Comparison of ENCODE assay signal across 8 cellular contexts in the genomic region with DNA sequence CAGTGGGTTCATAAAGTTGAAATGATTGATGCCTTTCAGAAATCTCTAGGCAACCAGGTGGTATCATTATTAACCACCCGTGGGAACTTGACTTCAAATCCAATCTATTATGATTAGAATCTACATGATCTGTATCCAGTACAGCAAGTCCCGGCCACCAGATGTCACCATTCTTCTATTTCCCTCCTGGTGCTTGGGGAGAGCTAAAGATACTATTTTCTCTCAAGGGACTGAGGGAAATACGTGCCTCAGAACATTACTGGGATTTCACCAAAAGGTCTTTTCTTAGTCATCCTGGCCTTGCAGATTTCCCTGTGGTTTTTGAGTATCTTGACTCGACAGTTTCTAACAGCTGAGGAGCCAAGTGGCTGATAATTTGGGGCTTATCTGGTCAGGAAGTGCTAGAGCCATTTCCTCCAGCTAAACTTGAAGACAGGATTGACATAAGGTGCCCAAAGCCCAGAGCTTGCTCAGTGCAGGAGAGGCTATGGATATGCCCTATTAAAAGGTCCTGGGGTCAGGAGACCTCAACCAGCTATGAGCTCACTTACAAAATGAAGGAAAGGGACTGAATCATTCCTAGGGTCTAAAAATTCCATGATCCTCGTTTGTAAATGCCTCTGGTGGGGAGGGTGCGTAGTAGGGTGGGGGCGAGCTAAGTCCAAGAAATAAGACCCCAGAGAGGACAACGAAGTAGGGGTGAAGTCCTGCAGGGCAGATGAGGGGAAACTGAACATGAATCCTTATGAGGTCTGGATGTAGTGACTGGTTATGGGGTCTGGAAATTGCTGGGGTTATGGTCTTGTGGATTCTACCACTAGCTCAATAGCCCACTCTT.
DNase-seq lines count a peak whose midpoint lies in the region; ATAC-seq and TF ChIP-seq lines count a peak whose summit lies in the region.

No MANE protein-coding gene starts in this region.

- peak overlapping the region; percentile 0 to 98 (median 54) for H3K27ac ChIP-seq in Peyer's patch
- H3K27ac ChIP-seq in fibroblast of lung (ENCODE audit: insufficient read depth, low read length) = no peak overlapping the region
- no peak overlapping the region for H3K27ac ChIP-seq in neural progenitor cell
- peak overlapping the region; percentile 2 to 97 (median 94) for H3K27ac ChIP-seq in stomach

- H3K27me3 Mint-ChIP-seq in neural progenitor cell (ENCODE audit: insufficient read depth, low read depth) = peaks cover 6% of the 10 kb centered on the region

- TF ChIP-seq CTCF in Peyer's patch (IDR thresholded peaks at IDR 0.05) (peak; percentile 58 to 97 (median 90)), fibroblast of lung (conservative IDR thresholded peaks at IDR 0.05 in 1 of 2, IDR thresholded peaks at IDR 0.05 in 1 of 2; ENCODE audit: low read depth in 1 of 2, low read length in 2 of 2) (peak; percentile 73 to 83), neural progenitor cell (IDR thresholded peaks at IDR 0.05) (peak; percentile 86), stomach (IDR thresholded peaks at IDR 0.05) (peak in 5 of 7 experiments; percentile 52 to 85 (median 68))

- no peaks in the 10 kb centered on the region for H3K27me3 ChIP-seq in Peyer's patch
- no peaks in the 10 kb centered on the region for H3K27me3 ChIP-seq in fibroblast of lung (ENCODE audit: control insufficient read depth, insufficient read depth, low read length)
- peaks cover 10% of the 10 kb centered on the region for H3K27me3 ChIP-seq in neural progenitor cell
- no peaks in the 10 kb centered on the region for H3K27me3 ChIP-seq in stomach

- peak; percentile 48 for ATAC-seq in GM21786 (IDR thresholded peaks at IDR 0.05; ENCODE audit: unreplicated experiment)

- no peaks in the 10 kb centered on the region for H3F3A ChIP-seq in neural progenitor cell (ENCODE audit: low read depth)

- H3K4me1 ChIP-seq in Peyer's patch = peaks cover 3 to 31% (median 12%) of the 10 kb centered on the region in 4 donors
- H3K4me1 ChIP-seq in fibroblast of lung (ENCODE audit: control insufficient read depth, extremely low read depth, insufficient read depth, low read length) = peaks cover 10% of the 10 kb centered on the region
- H3K4me1 ChIP-seq in neural progenitor cell = peaks cover 12% of the 10 kb centered on the region
- peaks cover 22 to 43% (median 38%) of the 10 kb centered on the region in 4 donors for H3K4me1 ChIP-seq in stomach

- no peak overlapping the region for H3K9ac ChIP-seq in fibroblast of lung (ENCODE audit: insufficient read depth, low read length)
- no peak overlapping the region for H3K9ac ChIP-seq in neural progenitor cell

- H3K4me3 Mint-ChIP-seq in neural progenitor cell = peak overlapping the region; percentile 97

- no peak for TF ChIP-seq EP300 in stomach (IDR thresholded peaks at IDR 0.05)

- 24 to 34% (median 27%) methylated on average over 8 of the region's 8 CpGs for WGBS in stomach, 5 donors

- DNase-seq in DMS79 treated with DMSO at 0.1 percent for 48 hours (lab: John Stamatoyannopoulos, UW) = peak; percentile 90
- peak; percentile 52 for DNase-seq in KG1 (lab: John Stamatoyannopoulos, UW)
- DNase-seq in Peyer's patch = peak; percentile 77 to 97 (median 94)
- peak; percentile 85 to 86 for DNase-seq in activated T-cell treated with anti-CD3 and anti-CD28 coated beads, Interleukin-2, amount 50 U/mL, for 48 hours
- peak; percentile 97 to 98 for DNase-seq in fibroblast of lung (ENCODE audit: low read depth in 2 of 2)
- peak; percentile 85 for DNase-seq in neural progenitor cell (ENCODE audit: low spot score)
- DNase-seq in stomach = peak; percentile 88

- H4K20me1 ChIP-seq in fibroblast of lung (ENCODE audit: control insufficient read depth, extremely low read depth, insufficient read depth, low read length) (no peaks in the 10 kb centered on the region), neural progenitor cell (ENCODE audit: low read depth) (peaks cover 21% of the 10 kb centered on the region)

- H3K36me3 ChIP-seq in Peyer's patch = no peaks in the 10 kb centered on the region
- H3K36me3 ChIP-seq in fibroblast of lung (ENCODE audit: control insufficient read depth, insufficient read depth, low read length) = no peaks in the 10 kb centered on the region
- no peaks in the 10 kb centered on the region for H3K36me3 ChIP-seq in neural progenitor cell
- no peaks in the 10 kb centered on the region for H3K36me3 ChIP-seq in stomach

- peaks cover 31% of the 10 kb centered on the region for H3K4me1 Mint-ChIP-seq in neural progenitor cell

- H3K4me3 ChIP-seq in Peyer's patch (no peak overlapping the region), fibroblast of lung (replicated peaks in 1 of 4; ENCODE audit: control extremely low read depth in 1 of 4, insufficient read depth in 1 of 4, low read depth in 3 of 4, low read length in 4 of 4) (peak overlapping the region in 1 of 4 experiments; percentile 95), neural progenitor cell (no peak overlapping the region), stomach (no peak overlapping the region)

- TF ChIP-seq POLR2A in Peyer's patch (IDR thresholded peaks at IDR 0.05) (no peak), stomach (IDR thresholded peaks at IDR 0.05) (no peak)

- no peak overlapping the region for H3K27ac Mint-ChIP-seq in neural progenitor cell

- intact Hi-C loops in stomach (cut with DNase I; ENCODE audit: low total_unique reads) = loop anchor here (5.0 to 10.0 kb wide), 2 partner anchors 294 to 336 kb away; no protein-coding TSS in a partner anchor

- H3K4me2 ChIP-seq in fibroblast of lung (ENCODE audit: extremely low read depth, insufficient read depth, low read length) (no peak overlapping the region), neural progenitor cell (no peak overlapping the region)

- H3K79me2 ChIP-seq in fibroblast of lung (ENCODE audit: control insufficient read depth, insufficient read depth, low read length) (peaks cover 34% of the 10 kb centered on the region), neural progenitor cell (ENCODE audit: low read depth) (peaks cover 29% of the 10 kb centered on the region)

- no peaks in the 10 kb centered on the region for H3K9me3 ChIP-seq in Peyer's patch
- no peaks in the 10 kb centered on the region for H3K9me3 ChIP-seq in fibroblast of lung (ENCODE audit: control insufficient read depth, insufficient read depth, low read depth, low read length)
- H3K9me3 ChIP-seq in neural progenitor cell (ENCODE audit: low read depth) = no peaks in the 10 kb centered on the region
- no peaks in the 10 kb centered on the region for H3K9me3 ChIP-seq in stomach

- no peaks in the 10 kb centered on the region for H3K36me3 Mint-ChIP-seq in neural progenitor cell

- H2AFZ ChIP-seq in fibroblast of lung (ENCODE audit: low read length) = no peak overlapping the region
- H2AFZ ChIP-seq in neural progenitor cell (replicated peaks) = no peak overlapping the region

- H3K9me3 Mint-ChIP-seq in neural progenitor cell = no peaks in the 10 kb centered on the region

Comparison
In these comparisons a context has a peak if more than half of its experiments do, and no peak if none do; other contexts are left out.
1. H3K27ac ChIP-seq: peak in Peyer's patch (4 of 4) and stomach (5 of 5); none in fibroblast of lung (single experiment) and neural progenitor cell (single experiment).
2. Peak in every context shown above with its lines, with median percentiles within 50 percentile points of each other: DNase-seq and CTCF ChIP-seq.